In the genomic region with DNA sequence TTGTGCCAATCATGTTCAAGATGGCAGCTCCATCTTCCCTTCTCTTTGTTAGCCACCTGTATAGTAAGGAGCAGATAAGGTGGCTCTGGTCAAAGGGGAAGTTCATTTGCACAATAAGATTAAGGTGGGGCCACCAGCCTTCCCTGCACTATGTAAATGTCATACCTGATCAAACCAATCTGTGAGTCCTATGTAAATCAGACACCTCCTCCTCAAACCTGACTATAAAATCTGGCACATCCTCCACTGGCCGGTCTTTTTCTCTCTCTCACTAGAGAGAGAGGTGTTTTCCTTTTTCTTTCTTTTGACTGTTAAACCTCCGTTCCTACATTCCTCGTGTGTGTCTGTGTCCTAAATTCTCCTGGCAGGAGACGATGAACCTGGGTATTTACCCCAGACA, we compare ENCODE assay signal across 23 cellular contexts.
"Had no signal": no experiment of that assay in that cellular context is flagged by ENCODE, and none has a peak within 500 bp of the region (broad histone marks: within the 10 kb centered on the region; RNA-seq: fewer than 3 reads in every experiment).

No MANE protein-coding gene starts in this region.

- H3K4me1 Mint-ChIP-seq: naive thymus-derived CD4-positive, alpha-beta T cell; nephron progenitor cell had no signal

- H2AFZ ChIP-seq: parathyroid adenoma had no signal

- H3K79me2 ChIP-seq: parathyroid adenoma had no signal

- H3K27me3 Mint-ChIP-seq: naive thymus-derived CD4-positive, alpha-beta T cell had no signal

- H3K36me3 Mint-ChIP-seq: naive thymus-derived CD4-positive, alpha-beta T cell had no signal

- H3K27me3 ChIP-seq: esophagus muscularis mucosa, gastrocnemius medialis, heart right ventricle, tibial artery, upper lobe of right lung, vagina had no signal

- H3K9ac ChIP-seq: parathyroid adenoma had no signal

- H3K4me1 ChIP-seq: esophagus muscularis mucosa, gastrocnemius medialis, heart right ventricle, left ventricle myocardium inferior, lower lobe of right lung, parathyroid adenoma, psoas muscle, tibial artery, upper lobe of right lung, vagina had no signal

- H3K27ac Mint-ChIP-seq: naive thymus-derived CD4-positive, alpha-beta T cell; nephron progenitor cell had no signal

- H3K36me3 ChIP-seq: esophagus muscularis mucosa, gastrocnemius medialis, heart right ventricle, left ventricle myocardium inferior, lower lobe of right lung, tibial artery, upper lobe of right lung, vagina had no signal

- H3K9me3 ChIP-seq: esophagus muscularis mucosa, gastrocnemius medialis, left ventricle myocardium inferior, lower lobe of right lung, psoas muscle, tibial artery, upper lobe of right lung, vagina had no signal

- ATAC-seq: gastrocnemius medialis; heart right ventricle; lower lobe of right lung; naive thymus-derived CD4-positive, alpha-beta T cell; psoas muscle; sciatic nerve; upper lobe of right lung had no signal

- FAIRE-seq: endometrium, keratinocyte had no signal

- H3K4me3 ChIP-seq: dorsolateral prefrontal cortex, esophagus muscularis mucosa, gastrocnemius medialis, heart right ventricle, left ventricle myocardium inferior, lower lobe of right lung, psoas muscle, tibial artery, upper lobe of right lung, vagina had no signal

- H3K27ac ChIP-seq: dorsolateral prefrontal cortex, epithelial cell of prostate, esophagus muscularis mucosa, gastrocnemius medialis, heart right ventricle, left ventricle myocardium inferior, lower lobe of right lung, parathyroid adenoma, psoas muscle, tibial artery, upper lobe of right lung, vagina had no signal

- H3K4me3 Mint-ChIP-seq: naive thymus-derived CD4-positive, alpha-beta T cell; nephron progenitor cell had no signal

- DNase-seq: cortex of kidney; dorsolateral prefrontal cortex; effector CD8-positive, alpha-beta T cell; gastrocnemius medialis; heart right ventricle; hypothalamus; left ventricle myocardium inferior; lower lobe of right lung; mesenchymal stem cell; naive thymus-derived CD4-positive, alpha-beta T cell; nephron progenitor cell; psoas muscle; stimulated activated CD4-positive, alpha-beta T cell treated with anti-CD3 and anti-CD28 coated beads, Interleukin-12 subunit alpha, Interleukin-12 subunit beta, amount 100 ng/mL, for 4 hours; stimulated activated naive CD4-positive, alpha-beta T cell treated with Interleukin-2 at 50 U/mL for 16 hours; tibial artery; upper lobe of right lung had no signal

- H3K9me3 Mint-ChIP-seq: nephron progenitor cell had no signal
